In the genomic region with DNA sequence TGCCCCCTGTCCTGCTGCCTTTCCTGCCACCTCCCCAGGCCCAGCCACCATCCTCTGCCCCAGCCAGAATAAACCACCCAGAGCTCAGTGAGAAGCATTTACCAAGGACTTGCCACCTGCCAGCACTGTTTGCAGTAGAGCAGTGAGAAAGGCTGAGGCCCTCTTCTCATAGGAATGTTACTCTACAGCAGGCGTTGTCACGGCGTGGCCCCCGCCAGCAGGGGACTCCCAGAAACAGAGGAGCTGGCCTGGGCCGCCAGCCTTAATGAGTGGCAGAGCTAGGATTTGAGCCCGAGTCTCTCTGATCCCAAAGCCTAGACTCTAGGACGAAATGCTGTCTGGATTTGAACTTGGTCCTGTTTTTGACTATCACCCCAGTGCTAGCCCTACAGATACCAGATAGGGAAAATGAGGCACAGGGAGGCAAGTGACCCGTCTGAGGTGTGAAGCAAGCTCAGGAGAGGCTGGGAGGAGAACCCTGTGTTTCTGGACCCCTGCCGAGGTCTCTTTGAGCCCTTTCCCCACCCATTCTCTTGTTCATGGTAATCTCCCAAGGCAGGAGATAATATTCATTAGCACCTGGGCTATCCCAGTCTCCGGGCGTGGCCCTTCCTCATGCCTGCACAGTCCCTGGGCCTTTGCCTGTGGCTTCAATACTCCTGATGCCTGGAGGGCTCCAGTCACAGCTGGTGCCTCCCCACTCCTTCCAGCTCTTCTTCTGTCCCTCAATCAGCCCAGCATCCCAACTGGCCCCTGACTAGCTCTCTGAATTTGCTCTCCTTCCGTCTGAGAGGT, we compare ENCODE assay signal across 13 cellular contexts. TPM values are rescaled to one million over a fixed set of nuclear protein-coding genes. Genes with fewer than 3 reads are reported as not detected.
DNase-seq lines count a peak whose midpoint lies in the region; ATAC-seq and TF ChIP-seq lines count a peak whose summit lies in the region.
"Had no signal": no experiment of that assay in that cellular context is flagged by ENCODE, and none has a peak within 500 bp of the region (broad histone marks: within the 10 kb centered on the region; RNA-seq: fewer than 3 reads in every experiment).

No MANE protein-coding gene starts in this region.

- peaks cover 19% of the 10 kb centered on the region for H3K36me3 Mint-ChIP-seq in WTC11

- H3K27ac Mint-ChIP-seq in WTC11: no peak overlapping the region
- H3K27ac Mint-ChIP-seq: activated CD8-positive, alpha-beta memory T cell treated with anti-CD3 and anti-CD28 coated beads, Interleukin-2, amount 10 ng/mL, durations not matched to agents 7 days and 5 days had no signal

- 45% methylated on average over 5 of the region's 12 CpGs for WGBS in suprapubic skin

- POLR2A ChIA-PET in WTC11 (lab: Charles Lee): no interaction called here

- TF ChIP-seq POLR2A in suprapubic skin (IDR thresholded peaks at IDR 0.05): no peak

- H3K27me3 Mint-ChIP-seq in WTC11 (ENCODE audit: low read depth): no peaks in the 10 kb centered on the region
- H3K27me3 Mint-ChIP-seq: activated CD8-positive, alpha-beta memory T cell treated with anti-CD3 and anti-CD28 coated beads, Interleukin-2, amount 10 ng/mL, durations not matched to agents 7 days and 5 days had no signal

- no peak overlapping the region for H3K4me3 Mint-ChIP-seq in WTC11
- H3K4me3 Mint-ChIP-seq: activated CD8-positive, alpha-beta memory T cell treated with anti-CD3 and anti-CD28 coated beads, Interleukin-2, amount 10 ng/mL, durations not matched to agents 7 days and 5 days had no signal

- H3K27ac ChIP-seq in suprapubic skin: peak overlapping the region; percentile 32

- peaks cover 21% of the 10 kb centered on the region for H3K4me1 Mint-ChIP-seq in WTC11
- H3K4me1 Mint-ChIP-seq: activated CD8-positive, alpha-beta memory T cell treated with anti-CD3 and anti-CD28 coated beads, Interleukin-2, amount 10 ng/mL, durations not matched to agents 7 days and 5 days had no signal

- ATAC-seq in WTC11 (peak; percentile 58), GM21390 (IDR thresholded peaks at IDR 0.05; ENCODE audit: unreplicated experiment) (no peak)
- ATAC-seq: activated CD8-positive, alpha-beta memory T cell treated with anti-CD3 and anti-CD28 coated beads, Interleukin-2, amount 10 ng/mL, durations not matched to agents 7 days and 5 days; PC-3 had no signal

- H3K9me3 ChIP-seq in suprapubic skin: no peaks in the 10 kb centered on the region

- H3K27me3 ChIP-seq in H7 (ENCODE audit: control insufficient read depth, insufficient read depth, low read length): no peaks in the 10 kb centered on the region
- H3K27me3 ChIP-seq in suprapubic skin: peaks cover 14% of the 10 kb centered on the region

- TF ChIP-seq CTCF in WTC11 (IDR thresholded peaks at IDR 0.05) (no peak), suprapubic skin (IDR thresholded peaks at IDR 0.05) (no peak)

- H3K9me3 Mint-ChIP-seq in WTC11: peaks cover 4% of the 10 kb centered on the region; the same call in 1 of the 2 replicates

- H3K36me3 ChIP-seq in H7 (replicated peaks; ENCODE audit: control insufficient read depth, insufficient read depth, low read length) (peaks cover 2% of the 10 kb centered on the region), suprapubic skin (no peaks in the 10 kb centered on the region)

- DNase-seq in H7 (peak; percentile 73), WTC11 (ENCODE audit: low spot score) (no peak), iPS-NIHi7 (ENCODE audit: extremely low spot score) (peak; percentile 48), suprapubic skin (ENCODE audit: low spot score in 2 of 2) (no peak), HuH-7 (ENCODE audit: low spot score) (no peak), SW 1271 (lab: John Stamatoyannopoulos, UW) (no peak)
- DNase-seq: activated CD8-positive, alpha-beta memory T cell treated with anti-CD3 and anti-CD28 coated beads, Interleukin-2, amount 10 ng/mL, durations not matched to agents 7 days and 5 days; activated naive CD4-positive, alpha-beta T cell; effector CD4-positive, alpha-beta T cell; kidney glomerular epithelial cell; NCI-H2029 treated with DMSO at 0.1 percent for 48 hours; PC-3 had no signal

- CTCF ChIA-PET in WTC11 (lab: Charles Lee): interaction anchor here (0.7 to 4.8 kb wide), 9 partner anchors 9 to 154 kb away, joined by 3 to 58 read pairs (median 6); no protein-coding TSS in a partner anchor

- no peak overlapping the region for H3K4me3 ChIP-seq in H7 (ENCODE audit: insufficient read depth, low read depth, low read length)
- H3K4me3 ChIP-seq in suprapubic skin: no peak overlapping the region

- TF ChIP-seq EP300 in suprapubic skin (IDR thresholded peaks at IDR 0.05): no peak

- peaks cover 7% of the 10 kb centered on the region for H3K4me1 ChIP-seq in suprapubic skin

TF ChIP-seq in WTC11, 78 proteins besides CTCF, POLR2A, EP300 and RAD21:
- TF ChIP-seq, protein P1, sequence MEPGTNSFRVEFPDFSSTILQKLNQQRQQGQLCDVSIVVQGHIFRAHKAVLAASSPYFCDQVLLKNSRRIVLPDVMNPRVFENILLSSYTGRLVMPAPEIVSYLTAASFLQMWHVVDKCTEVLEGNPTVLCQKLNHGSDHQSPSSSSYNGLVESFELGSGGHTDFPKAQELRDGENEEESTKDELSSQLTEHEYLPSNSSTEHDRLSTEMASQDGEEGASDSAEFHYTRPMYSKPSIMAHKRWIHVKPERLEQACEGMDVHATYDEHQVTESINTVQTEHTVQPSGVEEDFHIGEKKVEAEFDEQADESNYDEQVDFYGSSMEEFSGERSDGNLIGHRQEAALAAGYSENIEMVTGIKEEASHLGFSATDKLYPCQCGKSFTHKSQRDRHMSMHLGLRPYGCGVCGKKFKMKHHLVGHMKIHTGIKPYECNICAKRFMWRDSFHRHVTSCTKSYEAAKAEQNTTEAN (CRISPR knock-in tag; IDR thresholded peaks at IDR 0.05): no peak
- no peak for TF ChIP-seq FOXK1 (CRISPR knock-in tag; IDR thresholded peaks at IDR 0.05)
- TF ChIP-seq, protein P2, sequence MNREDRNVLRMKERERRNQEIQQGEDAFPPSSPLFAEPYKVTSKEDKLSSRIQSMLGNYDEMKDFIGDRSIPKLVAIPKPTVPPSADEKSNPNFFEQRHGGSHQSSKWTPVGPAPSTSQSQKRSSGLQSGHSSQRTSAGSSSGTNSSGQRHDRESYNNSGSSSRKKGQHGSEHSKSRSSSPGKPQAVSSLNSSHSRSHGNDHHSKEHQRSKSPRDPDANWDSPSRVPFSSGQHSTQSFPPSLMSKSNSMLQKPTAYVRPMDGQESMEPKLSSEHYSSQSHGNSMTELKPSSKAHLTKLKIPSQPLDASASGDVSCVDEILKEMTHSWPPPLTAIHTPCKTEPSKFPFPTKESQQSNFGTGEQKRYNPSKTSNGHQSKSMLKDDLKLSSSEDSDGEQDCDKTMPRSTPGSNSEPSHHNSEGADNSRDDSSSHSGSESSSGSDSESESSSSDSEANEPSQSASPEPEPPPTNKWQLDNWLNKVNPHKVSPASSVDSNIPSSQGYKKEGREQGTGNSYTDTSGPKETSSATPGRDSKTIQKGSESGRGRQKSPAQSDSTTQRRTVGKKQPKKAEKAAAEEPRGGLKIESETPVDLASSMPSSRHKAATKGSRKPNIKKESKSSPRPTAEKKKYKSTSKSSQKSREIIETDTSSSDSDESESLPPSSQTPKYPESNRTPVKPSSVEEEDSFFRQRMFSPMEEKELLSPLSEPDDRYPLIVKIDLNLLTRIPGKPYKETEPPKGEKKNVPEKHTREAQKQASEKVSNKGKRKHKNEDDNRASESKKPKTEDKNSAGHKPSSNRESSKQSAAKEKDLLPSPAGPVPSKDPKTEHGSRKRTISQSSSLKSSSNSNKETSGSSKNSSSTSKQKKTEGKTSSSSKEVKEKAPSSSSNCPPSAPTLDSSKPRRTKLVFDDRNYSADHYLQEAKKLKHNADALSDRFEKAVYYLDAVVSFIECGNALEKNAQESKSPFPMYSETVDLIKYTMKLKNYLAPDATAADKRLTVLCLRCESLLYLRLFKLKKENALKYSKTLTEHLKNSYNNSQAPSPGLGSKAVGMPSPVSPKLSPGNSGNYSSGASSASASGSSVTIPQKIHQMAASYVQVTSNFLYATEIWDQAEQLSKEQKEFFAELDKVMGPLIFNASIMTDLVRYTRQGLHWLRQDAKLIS (CRISPR knock-in tag; IDR thresholded peaks at IDR 0.05; ENCODE audit: borderline replicate concordance): no peak
TF ChIP-seq in WTC11: peak in this region for 0.

RNA-seq across cellular contexts. Expression of a gene that starts 30.7 kb away (rescaled TPM):
- 5.5 and 5.8 TPM in 2 replicates for total RNA-seq in H7 (2014; rRNA removed; shearing (Covaris generic))
- total RNA-seq in WTC11 (2021): 9.3 to 12.7 TPM (median 12.2 TPM) in 3 replicates
- total RNA-seq in suprapubic skin: 1 to 10 TPM in 2 of 4 donors, under 1 TPM in 2; 0.81 to 1.4 (median 1.0) TPM
- total RNA-seq: PC-3 had no signal

Comparison
In these comparisons a context has a peak if more than half of its experiments do, and no peak if none do; other contexts are left out.
1. DNase-seq: peak in H7 (single experiment) and iPS-NIHi7 (single experiment); none in WTC11 (single experiment), suprapubic skin (0 of 2), HuH-7 (single experiment) and SW 1271 (0 of 2).